ENCODE assay signal across 8 cellular contexts in the genomic region with DNA sequence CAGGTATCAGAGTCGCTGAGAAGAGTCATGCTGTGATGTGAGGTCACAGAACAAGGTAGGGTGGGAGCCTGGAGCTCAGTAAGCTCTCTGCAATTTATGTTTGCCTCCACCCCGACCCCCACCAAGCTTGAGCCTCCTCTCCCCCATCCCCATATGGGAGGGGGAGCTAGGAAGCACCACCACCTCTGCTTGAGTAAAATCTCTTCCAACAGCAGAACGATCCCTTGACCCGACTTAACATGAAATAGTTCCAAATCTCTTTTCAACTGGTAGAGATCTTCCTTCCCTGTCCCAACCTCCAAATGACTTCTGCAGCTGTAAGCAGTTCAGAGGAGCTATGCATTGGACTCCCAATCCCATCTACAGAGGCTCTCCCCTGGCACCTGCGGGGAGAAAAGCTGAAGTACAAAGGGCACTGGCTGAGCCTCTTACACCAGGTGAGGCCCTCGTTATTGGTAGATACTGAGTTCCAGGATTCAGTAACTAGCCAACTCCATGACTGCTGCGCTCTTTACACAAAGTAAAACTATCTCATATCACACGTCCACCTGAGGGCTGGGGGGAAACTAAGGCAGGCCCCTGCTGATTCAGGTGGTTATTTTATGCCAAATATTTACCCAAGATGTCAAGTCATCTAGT. TPM values are rescaled to one million over a fixed set of nuclear protein-coding genes. Genes with fewer than 3 reads are reported as not detected.
A peak's percentile ranks its signal among the peaks of the same experiment; 100 is the strongest.
DNase-seq lines count a peak whose midpoint lies in the region; TF ChIP-seq lines count a peak whose summit lies in the region.

No MANE protein-coding gene starts in this region.

- peaks cover 17 to 26% of the 10 kb centered on the region in 2 experiments for H3K4me1 Mint-ChIP-seq in H9
- peaks cover 19% of the 10 kb centered on the region for H3K4me1 Mint-ChIP-seq in activated CD4-positive, alpha-beta memory T cell treated with anti-CD3 and anti-CD28 coated beads for 36 hours (ENCODE audit: low read depth)

- H2BK15ac ChIP-seq in H9 (ENCODE audit: low read depth, low read length), result no peak overlapping the region

- CTCF ChIA-PET in AG04450 (lab: Charles Lee), result interaction anchor here (0.7 to 1.2 kb wide), 2 partner anchors 25 to 216 kb away, joined by 3 to 5 read pairs; no protein-coding TSS in a partner anchor
- CTCF ChIA-PET in activated CD4-positive, alpha-beta memory T cell treated with anti-CD3 and anti-CD28 coated beads for 36 hours (lab: Charles Lee), result interaction anchor here (1.1 to 1.8 kb wide), 3 partner anchors 10 to 256 kb away, joined by 3 to 7 read pairs (median 5); no protein-coding TSS in a partner anchor

- no peak overlapping the region for H3K4ac ChIP-seq in H9 (ENCODE audit: low read depth, low read length)

- H2BK12ac ChIP-seq in H9 (ENCODE audit: insufficient read length, low read depth, low read length), result no peak overlapping the region

- no peaks in the 10 kb centered on the region for H3K79me1 ChIP-seq in H9 (ENCODE audit: insufficient read depth, low read depth, low read length, poor library complexity, severe bottlenecking)

- H3K4me3 ChIP-seq in AG04450 (ENCODE audit: low read depth, low read length) (peak overlapping the region; percentile 96), foreskin fibroblast (ENCODE audit: low read depth in 1 of 2, low read length in 2 of 2) (peak overlapping the region; percentile 70 to 98), skeletal muscle satellite cell (ENCODE audit: low read length) (peak overlapping the region; percentile 91)

- peaks cover 38 to 45% (median 38%) of the 10 kb centered on the region in 3 experiments for H3K36me3 Mint-ChIP-seq in H9 (ENCODE audit: insufficient read depth in 1 of 3, low read depth in 3 of 3)
- H3K36me3 Mint-ChIP-seq in activated CD4-positive, alpha-beta memory T cell treated with anti-CD3 and anti-CD28 coated beads for 36 hours, result peaks cover 41% of the 10 kb centered on the region

- H2BK5ac ChIP-seq in H9 (ENCODE audit: insufficient read length, low read length), result no peak overlapping the region

- H3K27ac Mint-ChIP-seq in H9, result peak overlapping the region in 2 of 3 experiments; percentile 76 to 95; a peak in 4 of 7 replicates
- peak overlapping the region; percentile 86 for H3K27ac Mint-ChIP-seq in activated CD4-positive, alpha-beta memory T cell treated with anti-CD3 and anti-CD28 coated beads for 36 hours

- no peaks in the 10 kb centered on the region for H3K27me3 ChIP-seq in AG04450 (ENCODE audit: control insufficient read depth, insufficient read depth, low read length)
- no peaks in the 10 kb centered on the region for H3K27me3 ChIP-seq in H9 (ENCODE audit: insufficient read depth, low read length)
- no peaks in the 10 kb centered on the region for H3K27me3 ChIP-seq in skeletal muscle satellite cell (ENCODE audit: control insufficient read depth, insufficient read depth, low read length)

- H3K56ac ChIP-seq in H9 (ENCODE audit: insufficient read length, low read depth, low read length), result no peak overlapping the region

- no peaks in the 10 kb centered on the region for H4K20me1 ChIP-seq in H9 (ENCODE audit: control insufficient read depth, insufficient read depth, insufficient read length)

- H4K8ac ChIP-seq in H9 (replicated peaks; ENCODE audit: insufficient read length, low read depth, low read length), result no peak overlapping the region

- no peak overlapping the region for H3K14ac ChIP-seq in H9 (ENCODE audit: insufficient read depth, low read length)

- DNase-seq in AG04450 (ENCODE audit: low read depth, low spot score), result no peak
- peak; percentile 71 for DNase-seq in H9
- DNase-seq in activated CD4-positive, alpha-beta memory T cell treated with anti-CD3 and anti-CD28 coated beads for 36 hours, result no peak
- peak in 1 of 2 donors; percentile 45 for DNase-seq in foreskin fibroblast
- no peak for DNase-seq in NCI-H128 (lab: John Stamatoyannopoulos, UW; ENCODE audit: unreplicated experiment)
- DNase-seq in epidermal melanocyte (ENCODE audit: insufficient read length, low spot score), result no peak
- no peak for DNase-seq in HuH-7 (ENCODE audit: low spot score)

- H3K18ac ChIP-seq in H9 (ENCODE audit: insufficient read length, low read depth, low read length), result no peak overlapping the region

- H4K5ac ChIP-seq in H9 (ENCODE audit: insufficient read length, low read depth, low read length), result no peak overlapping the region

- H3K79me2 ChIP-seq in H9 (ENCODE audit: insufficient read depth, low read length), result peaks cover 19% of the 10 kb centered on the region; the same call in 1 of the 2 replicates

- H3T11ph ChIP-seq in H9 (ENCODE audit: low read length), result no peak overlapping the region

- no peak overlapping the region for H2AFZ ChIP-seq in H9 (ENCODE audit: low read length)

- whole genome bisulfite sequencing in H9 (ENCODE audit: extremely low coverage, insufficient read length, low lambda C conversion rate), result no CpG with 5 or more reads among the region's 8 CpGs

- intact Hi-C loops in activated CD4-positive, alpha-beta memory T cell treated with anti-CD3 and anti-CD28 coated beads for 36 hours (cut with micrococcal nuclease), result no loop called here

- TF ChIP-seq CTCF in AG04450 (IDR thresholded peaks at IDR 0.05; ENCODE audit: low read depth, low read length), result no peak
- no peak for TF ChIP-seq CTCF in H9 (conservative IDR thresholded peaks at IDR 0.05)
- TF ChIP-seq CTCF in foreskin fibroblast (IDR thresholded peaks at IDR 0.05; ENCODE audit: low read depth, low read length), result no peak

- POLR2A ChIA-PET in AG04450 (lab: Yijun Ruan, JAX), result interaction anchor here (0.5 to 3.8 kb wide), 6 partner anchors 15 to 254 kb away, joined by 3 to 27 read pairs (median 4); partner anchors contain the start of gene BAHCC1
- POLR2A ChIA-PET in activated CD4-positive, alpha-beta memory T cell treated with anti-CD3 and anti-CD28 coated beads for 36 hours (lab: Charles Lee), result interaction anchor here (0.6 to 1.4 kb wide), 4 partner anchors 9 to 128 kb away, joined by 3 to 8 read pairs (median 4); partner anchors contain the start of genes FAAP100 and NPLOC4

- H3K27ac ChIP-seq in AG04450 (ENCODE audit: low read depth, low read length) (peak overlapping the region; percentile 55), H9 (ENCODE audit: insufficient read length, low read depth, low read length) (no peak overlapping the region)

- H3K4me1 ChIP-seq in H9 (ENCODE audit: insufficient read depth, low read length) (no peaks in the 10 kb centered on the region), skeletal muscle satellite cell (ENCODE audit: control insufficient read depth, insufficient read depth, low read length) (peaks cover 13% of the 10 kb centered on the region)

- H2BK20ac ChIP-seq in H9 (ENCODE audit: low read depth, low read length, poor library complexity, severe bottlenecking), result no peak overlapping the region

- H3K4me2 ChIP-seq in H9 (ENCODE audit: insufficient read depth, insufficient read length, low read length) (peak overlapping the region; percentile 97), skeletal muscle satellite cell (ENCODE audit: low read length) (peak overlapping the region; percentile 93)

- peak overlapping the region; percentile 97 to 100 for H3K4me3 Mint-ChIP-seq in H9
- H3K4me3 Mint-ChIP-seq in activated CD4-positive, alpha-beta memory T cell treated with anti-CD3 and anti-CD28 coated beads for 36 hours, result peak overlapping the region; percentile 89

- H4K91ac ChIP-seq in H9 (ENCODE audit: insufficient read length, low read depth, low read length), result no peak overlapping the region

- H3K23me2 ChIP-seq in H9 (ENCODE audit: insufficient read length, low read depth, low read length, poor library complexity, severe bottlenecking), result peaks cover 30% of the 10 kb centered on the region

- H3K9me3 ChIP-seq in AG04450 (ENCODE audit: control insufficient read depth, insufficient read depth, low read length) (no peaks in the 10 kb centered on the region), H9 (ENCODE audit: control insufficient read depth, low read depth, low read length) (no peaks in the 10 kb centered on the region), skeletal muscle satellite cell (replicated peaks; ENCODE audit: low read length) (no peaks in the 10 kb centered on the region)

- peaks cover 39% of the 10 kb centered on the region for H3K36me3 ChIP-seq in skeletal muscle satellite cell (ENCODE audit: insufficient read depth, low read length)

- H3K23ac ChIP-seq in H9 (ENCODE audit: insufficient read length, low read depth, low read length), result no peak overlapping the region

- peaks cover 12% of the 10 kb centered on the region for H3K27me3 Mint-ChIP-seq in H9 (ENCODE audit: low read depth)
- no peaks in the 10 kb centered on the region for H3K27me3 Mint-ChIP-seq in activated CD4-positive, alpha-beta memory T cell treated with anti-CD3 and anti-CD28 coated beads for 36 hours

- H3K9me3 Mint-ChIP-seq in H9, result peaks cover 7 to 22% of the 10 kb centered on the region in 2 experiments; a peak in 4 of 5 replicates
- no peaks in the 10 kb centered on the region for H3K9me3 Mint-ChIP-seq in activated CD4-positive, alpha-beta memory T cell treated with anti-CD3 and anti-CD28 coated beads for 36 hours

- H3K9ac ChIP-seq in H9 (ENCODE audit: extremely low read depth, insufficient read length, low read length) (no peak overlapping the region), skeletal muscle satellite cell (ENCODE audit: low read depth, low read length) (peak overlapping the region; percentile 95)

- no peak overlapping the region for H2AK5ac ChIP-seq in H9 (ENCODE audit: insufficient read length, low read length)

- H2BK120ac ChIP-seq in H9 (ENCODE audit: low read depth, low read length, poor library complexity, severe bottlenecking), result no peak overlapping the region

RNA-seq across cellular contexts. Expression of gene ACTG1, which starts 3.4 kb away (rescaled TPM):
- 2,721 and 3,607 TPM in 2 replicates for polyA plus RNA-seq in AG04450 (2011; rRNA removed)
- 3,368 and 4,319 TPM in 2 replicates for polyA minus RNA-seq in AG04450 (2011; rRNA and poly(A)+ RNA removed)
- 4,136 and 4,160 TPM in 2 replicates for total RNA-seq in H9 (2021)
- 1,000 to 10,000 TPM; 3,773 to 3,928 TPM for total RNA-seq in activated CD4-positive, alpha-beta memory T cell treated with anti-CD3 and anti-CD28 coated beads for 36 hours
- 9,662 and 11,711 TPM in 2 replicates for total RNA-seq in skeletal muscle satellite cell (2012; rRNA removed)

RNA-seq across cellular contexts. Expression of gene FSCN2, which starts 19.0 kb away (rescaled TPM):
- polyA plus RNA-seq in AG04450 (2011; rRNA removed), result 0.26 and 0.41 TPM in 2 replicates
- polyA minus RNA-seq in AG04450 (2011; rRNA and poly(A)+ RNA removed), result 1.0 TPM in 1 of 2 replicates, not detected in the other
- 1.0 and 1.6 TPM in 2 replicates for total RNA-seq in H9 (2021)
- total RNA-seq in activated CD4-positive, alpha-beta memory T cell treated with anti-CD3 and anti-CD28 coated beads for 36 hours, result under 1 TPM; 0.33 to 0.46 TPM
- total RNA-seq in skeletal muscle satellite cell (2012; rRNA removed), result 0.76 and 1.3 TPM in 2 replicates

RNA-seq across cellular contexts. Expression of gene FAAP100, which starts 43.0 kb away (rescaled TPM):
- polyA plus RNA-seq in AG04450 (2011; rRNA removed), result 5.3 and 8.3 TPM in 2 replicates
- polyA minus RNA-seq in AG04450 (2011; rRNA and poly(A)+ RNA removed), result 6.0 and 6.7 TPM in 2 replicates
- total RNA-seq in H9 (2021), result 54.0 and 54.8 TPM in 2 replicates
- 10 to 100 TPM; 33.5 to 39.7 TPM for total RNA-seq in activated CD4-positive, alpha-beta memory T cell treated with anti-CD3 and anti-CD28 coated beads for 36 hours
- 26.2 and 31.2 TPM in 2 replicates for total RNA-seq in skeletal muscle satellite cell (2012; rRNA removed)
